1 cellular context compared by ENCODE assay signal in the genomic region with DNA sequence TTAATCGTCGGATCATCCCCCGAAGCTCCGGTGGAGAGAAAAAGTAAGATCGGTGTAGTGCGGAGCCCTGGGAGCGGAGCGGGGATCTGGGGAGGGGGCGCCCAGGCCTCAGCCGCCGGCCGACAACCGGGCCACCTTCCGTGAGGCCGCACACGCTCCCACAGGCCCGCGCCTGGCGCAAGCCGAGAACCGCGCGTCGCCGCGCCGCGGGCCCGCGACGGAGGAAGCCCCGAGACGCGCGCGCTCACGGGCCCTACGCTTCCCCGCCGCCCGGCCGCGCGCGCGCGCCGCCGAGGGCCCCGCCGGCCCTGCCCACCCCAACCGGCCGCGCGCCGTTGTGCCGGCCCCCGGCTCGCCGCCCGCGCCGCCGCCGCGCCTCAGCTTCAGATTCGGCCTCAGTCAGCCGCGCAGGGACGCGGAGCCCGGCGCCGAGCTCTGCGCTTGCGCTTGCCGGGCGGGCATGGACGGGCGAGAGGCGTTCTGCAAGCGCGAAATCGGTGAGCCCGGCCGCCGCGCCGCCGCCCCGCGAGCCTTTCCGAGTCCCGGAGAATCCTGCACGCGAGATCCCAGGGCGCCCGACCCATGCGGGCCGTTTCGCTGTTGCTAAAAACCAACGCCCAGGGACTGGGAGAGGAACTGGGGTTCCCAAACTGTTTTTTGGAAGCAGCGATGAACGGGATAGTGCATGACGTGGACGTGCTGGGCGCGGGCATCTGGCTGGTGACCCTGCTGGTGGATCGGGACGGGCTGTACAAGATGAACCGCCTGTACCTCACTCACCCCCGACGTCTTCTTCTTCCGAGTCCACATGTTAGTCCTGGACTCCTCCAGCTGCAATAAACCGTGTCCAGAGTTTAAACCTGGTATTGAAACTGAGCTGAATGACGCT.
TF ChIP-seq lines count a peak whose summit lies in the region.

No MANE protein-coding gene starts in this region.

TF ChIP-seq in HepG2, 621 proteins besides CTCF, POLR2A, EP300 and RAD21 (continued from another document and continues in another):
- TF ChIP-seq, protein P1, sequence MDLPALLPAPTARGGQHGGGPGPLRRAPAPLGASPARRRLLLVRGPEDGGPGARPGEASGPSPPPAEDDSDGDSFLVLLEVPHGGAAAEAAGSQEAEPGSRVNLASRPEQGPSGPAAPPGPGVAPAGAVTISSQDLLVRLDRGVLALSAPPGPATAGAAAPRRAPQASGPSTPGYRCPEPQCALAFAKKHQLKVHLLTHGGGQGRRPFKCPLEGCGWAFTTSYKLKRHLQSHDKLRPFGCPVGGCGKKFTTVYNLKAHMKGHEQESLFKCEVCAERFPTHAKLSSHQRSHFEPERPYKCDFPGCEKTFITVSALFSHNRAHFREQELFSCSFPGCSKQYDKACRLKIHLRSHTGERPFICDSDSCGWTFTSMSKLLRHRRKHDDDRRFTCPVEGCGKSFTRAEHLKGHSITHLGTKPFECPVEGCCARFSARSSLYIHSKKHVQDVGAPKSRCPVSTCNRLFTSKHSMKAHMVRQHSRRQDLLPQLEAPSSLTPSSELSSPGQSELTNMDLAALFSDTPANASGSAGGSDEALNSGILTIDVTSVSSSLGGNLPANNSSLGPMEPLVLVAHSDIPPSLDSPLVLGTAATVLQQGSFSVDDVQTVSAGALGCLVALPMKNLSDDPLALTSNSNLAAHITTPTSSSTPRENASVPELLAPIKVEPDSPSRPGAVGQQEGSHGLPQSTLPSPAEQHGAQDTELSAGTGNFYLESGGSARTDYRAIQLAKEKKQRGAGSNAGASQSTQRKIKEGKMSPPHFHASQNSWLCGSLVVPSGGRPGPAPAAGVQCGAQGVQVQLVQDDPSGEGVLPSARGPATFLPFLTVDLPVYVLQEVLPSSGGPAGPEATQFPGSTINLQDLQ (CRISPR knock-in tag; IDR thresholded peaks at IDR 0.05): no peak; the same call in 1 of the 2 replicates
- TF ChIP-seq ZIK1 (CRISPR knock-in tag; IDR thresholded peaks at IDR 0.05; ENCODE audit: borderline replicate concordance, low read depth) (0 out of 2 replicates have a peak, but pooled peaks have one; percentile 7), ZSCAN12 (CRISPR knock-in tag; IDR thresholded peaks at IDR 0.05) (no peak; the same call in 1 of the 2 replicates), DR1 (CRISPR knock-in tag; IDR thresholded peaks at IDR 0.05) (no peak), SMARCC2 (IDR thresholded peaks at IDR 0.05) (no peak), ZNF225 (CRISPR knock-in tag; IDR thresholded peaks at IDR 0.05) (no peak), ZNF263 (CRISPR knock-in tag; IDR thresholded peaks at IDR 0.05) (0 out of 2 replicates have a peak, but pooled peaks have one; percentile 33), FOXJ3 (CRISPR knock-in tag; IDR thresholded peaks at IDR 0.05; ENCODE audit: borderline replicate concordance) (no peak), YEATS4 (CRISPR knock-in tag; IDR thresholded peaks at IDR 0.05; ENCODE audit: borderline replicate concordance) (peak; percentile 79), TOE1 (CRISPR knock-in tag; IDR thresholded peaks at IDR 0.05) (no peak), ZNF430 (CRISPR knock-in tag; IDR thresholded peaks at IDR 0.05) (peak; percentile 80), HNF4A (CRISPR knock-in tag; IDR thresholded peaks at IDR 0.05) (0 out of 2 replicates have a peak, but pooled peaks have one; percentile 4), ZNF780A (CRISPR knock-in tag; IDR thresholded peaks at IDR 0.05) (peak; percentile 34; the same call in 1 of the 2 replicates), ZEB1 (IDR thresholded peaks at IDR 0.05; ENCODE audit: insufficient replicate concordance, low read depth) (no peak)
- TF ChIP-seq, protein P2, sequence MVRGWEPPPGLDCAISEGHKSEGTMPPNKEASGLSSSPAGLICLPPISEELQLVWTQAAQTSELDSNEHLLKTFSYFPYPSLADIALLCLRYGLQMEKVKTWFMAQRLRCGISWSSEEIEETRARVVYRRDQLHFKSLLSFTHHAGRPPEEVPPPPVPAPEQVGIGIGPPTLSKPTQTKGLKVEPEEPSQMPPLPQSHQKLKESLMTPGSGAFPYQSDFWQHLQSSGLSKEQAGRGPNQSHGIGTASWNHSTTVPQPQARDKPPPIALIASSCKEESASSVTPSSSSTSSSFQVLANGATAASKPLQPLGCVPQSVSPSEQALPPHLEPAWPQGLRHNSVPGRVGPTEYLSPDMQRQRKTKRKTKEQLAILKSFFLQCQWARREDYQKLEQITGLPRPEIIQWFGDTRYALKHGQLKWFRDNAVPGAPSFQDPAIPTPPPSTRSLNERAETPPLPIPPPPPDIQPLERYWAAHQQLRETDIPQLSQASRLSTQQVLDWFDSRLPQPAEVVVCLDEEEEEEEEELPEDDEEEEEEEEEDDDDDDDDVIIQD (CRISPR knock-in tag; IDR thresholded peaks at IDR 0.05; ENCODE audit: low read depth): no peak
- TF ChIP-seq, protein P3, sequence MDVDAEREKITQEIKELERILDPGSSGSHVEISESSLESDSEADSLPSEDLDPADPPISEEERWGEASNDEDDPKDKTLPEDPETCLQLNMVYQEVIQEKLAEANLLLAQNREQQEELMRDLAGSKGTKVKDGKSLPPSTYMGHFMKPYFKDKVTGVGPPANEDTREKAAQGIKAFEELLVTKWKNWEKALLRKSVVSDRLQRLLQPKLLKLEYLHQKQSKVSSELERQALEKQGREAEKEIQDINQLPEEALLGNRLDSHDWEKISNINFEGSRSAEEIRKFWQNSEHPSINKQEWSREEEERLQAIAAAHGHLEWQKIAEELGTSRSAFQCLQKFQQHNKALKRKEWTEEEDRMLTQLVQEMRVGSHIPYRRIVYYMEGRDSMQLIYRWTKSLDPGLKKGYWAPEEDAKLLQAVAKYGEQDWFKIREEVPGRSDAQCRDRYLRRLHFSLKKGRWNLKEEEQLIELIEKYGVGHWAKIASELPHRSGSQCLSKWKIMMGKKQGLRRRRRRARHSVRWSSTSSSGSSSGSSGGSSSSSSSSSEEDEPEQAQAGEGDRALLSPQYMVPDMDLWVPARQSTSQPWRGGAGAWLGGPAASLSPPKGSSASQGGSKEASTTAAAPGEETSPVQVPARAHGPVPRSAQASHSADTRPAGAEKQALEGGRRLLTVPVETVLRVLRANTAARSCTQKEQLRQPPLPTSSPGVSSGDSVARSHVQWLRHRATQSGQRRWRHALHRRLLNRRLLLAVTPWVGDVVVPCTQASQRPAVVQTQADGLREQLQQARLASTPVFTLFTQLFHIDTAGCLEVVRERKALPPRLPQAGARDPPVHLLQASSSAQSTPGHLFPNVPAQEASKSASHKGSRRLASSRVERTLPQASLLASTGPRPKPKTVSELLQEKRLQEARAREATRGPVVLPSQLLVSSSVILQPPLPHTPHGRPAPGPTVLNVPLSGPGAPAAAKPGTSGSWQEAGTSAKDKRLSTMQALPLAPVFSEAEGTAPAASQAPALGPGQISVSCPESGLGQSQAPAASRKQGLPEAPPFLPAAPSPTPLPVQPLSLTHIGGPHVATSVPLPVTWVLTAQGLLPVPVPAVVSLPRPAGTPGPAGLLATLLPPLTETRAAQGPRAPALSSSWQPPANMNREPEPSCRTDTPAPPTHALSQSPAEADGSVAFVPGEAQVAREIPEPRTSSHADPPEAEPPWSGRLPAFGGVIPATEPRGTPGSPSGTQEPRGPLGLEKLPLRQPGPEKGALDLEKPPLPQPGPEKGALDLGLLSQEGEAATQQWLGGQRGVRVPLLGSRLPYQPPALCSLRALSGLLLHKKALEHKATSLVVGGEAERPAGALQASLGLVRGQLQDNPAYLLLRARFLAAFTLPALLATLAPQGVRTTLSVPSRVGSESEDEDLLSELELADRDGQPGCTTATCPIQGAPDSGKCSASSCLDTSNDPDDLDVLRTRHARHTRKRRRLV (CRISPR knock-in tag; IDR thresholded peaks at IDR 0.05): peak; percentile 36; the same call in 1 of the 2 replicates
- TF ChIP-seq, protein P4, sequence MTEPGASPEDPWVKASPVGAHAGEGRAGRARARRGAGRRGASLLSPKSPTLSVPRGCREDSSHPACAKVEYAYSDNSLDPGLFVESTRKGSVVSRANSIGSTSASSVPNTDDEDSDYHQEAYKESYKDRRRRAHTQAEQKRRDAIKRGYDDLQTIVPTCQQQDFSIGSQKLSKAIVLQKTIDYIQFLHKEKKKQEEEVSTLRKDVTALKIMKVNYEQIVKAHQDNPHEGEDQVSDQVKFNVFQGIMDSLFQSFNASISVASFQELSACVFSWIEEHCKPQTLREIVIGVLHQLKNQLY (CRISPR knock-in tag; IDR thresholded peaks at IDR 0.05): no peak; the same call in 1 of the 2 replicates
- TF ChIP-seq, protein P5, sequence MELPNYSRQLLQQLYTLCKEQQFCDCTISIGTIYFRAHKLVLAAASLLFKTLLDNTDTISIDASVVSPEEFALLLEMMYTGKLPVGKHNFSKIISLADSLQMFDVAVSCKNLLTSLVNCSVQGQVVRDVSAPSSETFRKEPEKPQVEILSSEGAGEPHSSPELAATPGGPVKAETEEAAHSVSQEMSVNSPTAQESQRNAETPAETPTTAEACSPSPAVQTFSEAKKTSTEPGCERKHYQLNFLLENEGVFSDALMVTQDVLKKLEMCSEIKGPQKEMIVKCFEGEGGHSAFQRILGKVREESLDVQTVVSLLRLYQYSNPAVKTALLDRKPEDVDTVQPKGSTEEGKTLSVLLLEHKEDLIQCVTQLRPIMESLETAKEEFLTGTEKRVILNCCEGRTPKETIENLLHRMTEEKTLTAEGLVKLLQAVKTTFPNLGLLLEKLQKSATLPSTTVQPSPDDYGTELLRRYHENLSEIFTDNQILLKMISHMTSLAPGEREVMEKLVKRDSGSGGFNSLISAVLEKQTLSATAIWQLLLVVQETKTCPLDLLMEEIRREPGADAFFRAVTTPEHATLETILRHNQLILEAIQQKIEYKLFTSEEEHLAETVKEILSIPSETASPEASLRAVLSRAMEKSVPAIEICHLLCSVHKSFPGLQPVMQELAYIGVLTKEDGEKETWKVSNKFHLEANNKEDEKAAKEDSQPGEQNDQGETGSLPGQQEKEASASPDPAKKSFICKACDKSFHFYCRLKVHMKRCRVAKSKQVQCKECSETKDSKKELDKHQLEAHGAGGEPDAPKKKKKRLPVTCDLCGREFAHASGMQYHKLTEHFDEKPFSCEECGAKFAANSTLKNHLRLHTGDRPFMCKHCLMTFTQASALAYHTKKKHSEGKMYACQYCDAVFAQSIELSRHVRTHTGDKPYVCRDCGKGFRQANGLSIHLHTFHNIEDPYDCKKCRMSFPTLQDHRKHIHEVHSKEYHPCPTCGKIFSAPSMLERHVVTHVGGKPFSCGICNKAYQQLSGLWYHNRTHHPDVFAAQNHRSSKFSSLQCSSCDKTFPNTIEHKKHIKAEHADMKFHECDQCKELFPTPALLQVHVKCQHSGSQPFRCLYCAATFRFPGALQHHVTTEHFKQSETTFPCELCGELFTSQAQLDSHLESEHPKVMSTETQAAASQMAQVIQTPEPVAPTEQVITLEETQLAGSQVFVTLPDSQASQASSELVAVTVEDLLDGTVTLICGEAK (IDR thresholded peaks at IDR 0.05): no peak
- TF ChIP-seq, protein P5 (CRISPR knock-in tag; IDR thresholded peaks at IDR 0.05): 0 out of 2 replicates have a peak, but pooled peaks have one; percentile 32
- TF ChIP-seq, protein P6, sequence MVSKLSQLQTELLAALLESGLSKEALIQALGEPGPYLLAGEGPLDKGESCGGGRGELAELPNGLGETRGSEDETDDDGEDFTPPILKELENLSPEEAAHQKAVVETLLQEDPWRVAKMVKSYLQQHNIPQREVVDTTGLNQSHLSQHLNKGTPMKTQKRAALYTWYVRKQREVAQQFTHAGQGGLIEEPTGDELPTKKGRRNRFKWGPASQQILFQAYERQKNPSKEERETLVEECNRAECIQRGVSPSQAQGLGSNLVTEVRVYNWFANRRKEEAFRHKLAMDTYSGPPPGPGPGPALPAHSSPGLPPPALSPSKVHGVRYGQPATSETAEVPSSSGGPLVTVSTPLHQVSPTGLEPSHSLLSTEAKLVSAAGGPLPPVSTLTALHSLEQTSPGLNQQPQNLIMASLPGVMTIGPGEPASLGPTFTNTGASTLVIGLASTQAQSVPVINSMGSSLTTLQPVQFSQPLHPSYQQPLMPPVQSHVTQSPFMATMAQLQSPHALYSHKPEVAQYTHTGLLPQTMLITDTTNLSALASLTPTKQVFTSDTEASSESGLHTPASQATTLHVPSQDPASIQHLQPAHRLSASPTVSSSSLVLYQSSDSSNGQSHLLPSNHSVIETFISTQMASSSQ (IDR thresholded peaks at IDR 0.05; ENCODE audit: low read depth): no peak
- TF ChIP-seq, protein P6 (CRISPR knock-in tag; IDR thresholded peaks at IDR 0.05; ENCODE audit: borderline replicate concordance): no peak; the same call in 1 of the 2 replicates
